In the genomic region with DNA sequence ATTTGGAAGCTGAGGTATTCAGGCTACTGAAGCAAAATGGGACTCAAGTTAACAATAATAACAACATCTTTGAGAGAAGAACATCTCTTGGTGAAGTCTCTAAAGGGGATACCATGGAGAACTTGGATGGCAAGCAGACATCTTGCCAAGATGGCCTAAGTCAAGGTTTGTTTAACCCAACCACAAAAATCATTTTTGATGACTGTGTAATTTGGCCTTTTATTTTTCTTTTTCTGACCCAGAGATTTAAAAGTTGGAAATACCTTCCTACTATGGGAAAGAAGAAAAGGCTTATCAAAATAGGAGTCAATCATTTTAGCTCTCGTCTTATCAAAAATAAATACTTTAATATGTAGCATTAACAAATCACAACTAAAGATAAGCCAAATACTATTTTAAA, we compare ENCODE assay signal across 36 cellular contexts.
"Had no signal": no experiment of that assay in that cellular context is flagged by ENCODE, and none has a peak within 500 bp of the region (broad histone marks: within the 10 kb centered on the region; RNA-seq: fewer than 3 reads in every experiment).

No MANE protein-coding gene starts in this region.

- H3K27me3 Mint-ChIP-seq: activated B cell treated with CpG ODN at 0.5 μM for 24 hours had no signal

- H3K9me3 ChIP-seq: adrenal gland, body of pancreas, breast epithelium had no signal

- H3K36me3 ChIP-seq: adrenal gland, brain microvascular endothelial cell, breast epithelium had no signal

- DNase-seq: activated B cell treated with CpG ODN at 0.5 μM for 24 hours; activated CD4-positive, alpha-beta memory T cell treated with anti-CD3 and anti-CD28 coated beads for 36 hours; activated CD4-positive, alpha-beta T cell treated with anti-CD3 and anti-CD28 coated beads for 4 hours; activated CD4-positive, alpha-beta T cell treated with anti-CD3 and anti-CD28 coated beads, Interleukin-2, amount 10 ng/mL, durations not matched to agents 24 days and 14 days; activated CD4-positive, alpha-beta T cell treated with anti-CD3 and anti-CD28 coated beads, Interleukin-2, amount 50 U/mL, for 1 hour; activated CD4-positive, alpha-beta T cell treated with anti-CD3 and anti-CD28 coated beads, Interleukin-2, amount 50 U/mL, for 4 hours; activated CD4-positive, CD25-positive, alpha-beta regulatory T cell treated with anti-CD3 and anti-CD28 coated beads, Interleukin-2, amount 50 U/mL, for 72 hours; activated CD8-positive, alpha-beta memory T cell treated with anti-CD3 and anti-CD28 coated beads, Interleukin-2, amount 50 U/mL, for 4 hours; activated CD8-positive, alpha-beta T cell treated with anti-CD3 and anti-CD28 coated beads for 36 hours; activated effector memory CD4-positive, alpha-beta T cell treated with anti-CD3 and anti-CD28 coated beads, Interleukin-2, amount 50 U/mL, for 16 hours; activated gamma-delta T cell treated with Interleukin-2 at 50 U/mL for 16 hours; activated naive CD4-positive, alpha-beta T cell; activated naive CD4-positive, alpha-beta T cell treated with anti-CD3 and anti-CD28 coated beads for 36 hours; activated naive CD4-positive, alpha-beta T cell treated with anti-CD3 and anti-CD28 coated beads, Interleukin-2, amount 50 U/mL, for 16 hours; activated naive CD8-positive, alpha-beta T cell treated with anti-CD3 and anti-CD28 coated beads for 36 hours; activated T-cell treated with anti-CD3 and anti-CD28 coated beads for 4 hours; activated T-cell treated with anti-CD3 and anti-CD28 coated beads, Interleukin-2, amount 50 U/mL, for 1 hour; activated T-cell treated with anti-CD3 and anti-CD28 coated beads, Interleukin-2, amount 50 U/mL, for 4 hours; activated T-cell treated with anti-CD3 and anti-CD28 coated beads, Interleukin-2, amount 50 U/mL, for 72 hours; adrenal gland; amniotic stem cell; aorta; body of pancreas; brain microvascular endothelial cell; central memory CD4-positive, alpha-beta T cell; T-helper 2 cell; T-helper 9 cell had no signal

- H3K36me3 Mint-ChIP-seq: activated CD4-positive, alpha-beta memory T cell treated with anti-CD3 and anti-CD28 coated beads for 36 hours; activated naive CD4-positive, alpha-beta T cell treated with anti-CD3 and anti-CD28 coated beads, Interleukin-2, amount 50 U/mL, for 72 hours; activated naive CD8-positive, alpha-beta T cell treated with anti-CD3 and anti-CD28 coated beads for 36 hours had no signal

- H3K27ac Mint-ChIP-seq: activated B cell treated with CpG ODN at 0.5 μM for 24 hours; activated CD4-positive, alpha-beta memory T cell treated with anti-CD3 and anti-CD28 coated beads for 36 hours; activated CD4-positive, alpha-beta T cell treated with anti-CD3 and anti-CD28 coated beads, Interleukin-2, amount 10 ng/mL, durations not matched to agents 24 days and 14 days; activated CD8-positive, alpha-beta T cell treated with anti-CD3 and anti-CD28 coated beads for 36 hours; activated naive CD4-positive, alpha-beta T cell treated with anti-CD3 and anti-CD28 coated beads for 36 hours; activated naive CD4-positive, alpha-beta T cell treated with anti-CD3 and anti-CD28 coated beads, Interleukin-2, amount 50 U/mL, for 72 hours; activated naive CD8-positive, alpha-beta T cell treated with anti-CD3 and anti-CD28 coated beads for 36 hours; activated T-cell treated with anti-CD3 and anti-CD28 coated beads, Interleukin-2, amount 50 U/mL, for 72 hours; activated T-helper 1 cell treated with anti-CD3 and anti-CD28 coated beads, Interleukin-12 subunit alpha, Interleukin-12 subunit beta, Interleukin-2, Interleukin-4 antibody, amounts not matched to agents 30 ng/mL and 10 ng/mL and 1 ng/mL, durations not matched to agents 14 hours and 24 hours and 36 hours; activated T-helper 17 cell treated with anti-CD3 and anti-CD28 coated beads, Interleukin-2, amount 50 U/mL, for 72 hours; T-helper 1 cell treated with Interleukin-12 subunit alpha and Interleukin-12 subunit beta and Interleukin-4 antibody, amounts not matched to agents 30 μg/mL and 1 μg/mL, for 36 hours; T-helper 2 cell treated with Interferon-gamma antibody and Interleukin-4, amounts not matched to agents 5 μg/mL and 100 μg/mL, for 36 hours had no signal

- H3K4me1 ChIP-seq: breast epithelium had no signal

- ATAC-seq: activated CD8-positive, alpha-beta T cell treated with anti-CD3 and anti-CD28 coated beads for 36 hours; activated naive CD4-positive, alpha-beta T cell treated with anti-CD3 and anti-CD28 coated beads, Interleukin-2, amount 50 U/mL, for 72 hours; activated T-cell treated with anti-CD3 and anti-CD28 coated beads, Interleukin-2, amount 50 U/mL, for 4 hours; activated T-cell treated with anti-CD3 and anti-CD28 coated beads, Interleukin-2, amount 50 U/mL, for 72 hours; activated T-helper 17 cell treated with anti-CD3 and anti-CD28 coated beads, Interleukin-2, amount 50 U/mL, for 72 hours; body of pancreas had no signal

- H3K4me1 Mint-ChIP-seq: activated B cell treated with CpG ODN at 0.5 μM for 24 hours; activated CD4-positive, alpha-beta T cell treated with anti-CD3 and anti-CD28 coated beads, Interleukin-2, amount 10 ng/mL, durations not matched to agents 24 days and 14 days; activated naive CD8-positive, alpha-beta T cell treated with anti-CD3 and anti-CD28 coated beads for 36 hours; activated T-helper 17 cell treated with anti-CD3 and anti-CD28 coated beads, Interleukin-2, amount 50 U/mL, for 72 hours had no signal

- FAIRE-seq: astrocyte, TTC549 had no signal

- H3K27ac ChIP-seq: adrenal gland, body of pancreas, brain microvascular endothelial cell, breast epithelium, VCaP had no signal

- H3K4me3 Mint-ChIP-seq: activated B cell treated with CpG ODN at 0.5 μM for 24 hours; activated CD4-positive, alpha-beta memory T cell treated with anti-CD3 and anti-CD28 coated beads for 36 hours; activated CD4-positive, alpha-beta T cell treated with anti-CD3 and anti-CD28 coated beads, Interleukin-2, amount 10 ng/mL, durations not matched to agents 24 days and 14 days; activated CD8-positive, alpha-beta T cell treated with anti-CD3 and anti-CD28 coated beads for 36 hours; activated naive CD4-positive, alpha-beta T cell treated with anti-CD3 and anti-CD28 coated beads for 36 hours; activated naive CD8-positive, alpha-beta T cell treated with anti-CD3 and anti-CD28 coated beads for 36 hours; activated T-cell treated with anti-CD3 and anti-CD28 coated beads, Interleukin-2, amount 50 U/mL, for 4 hours; activated T-cell treated with anti-CD3 and anti-CD28 coated beads, Interleukin-2, amount 50 U/mL, for 72 hours; activated T-helper 1 cell treated with anti-CD3 and anti-CD28 coated beads, Interleukin-12 subunit alpha, Interleukin-12 subunit beta, Interleukin-2, Interleukin-4 antibody, amounts not matched to agents 30 ng/mL and 10 ng/mL and 1 ng/mL, durations not matched to agents 14 hours and 24 hours and 36 hours; activated T-helper 17 cell treated with anti-CD3 and anti-CD28 coated beads, Interleukin-2, amount 50 U/mL, for 72 hours; T-helper 1 cell treated with Interleukin-12 subunit alpha and Interleukin-12 subunit beta and Interleukin-4 antibody, amounts not matched to agents 30 μg/mL and 1 μg/mL, for 36 hours; T-helper 2 cell treated with Interferon-gamma antibody and Interleukin-4, amounts not matched to agents 5 μg/mL and 100 μg/mL, for 36 hours had no signal

- H3K4me3 ChIP-seq: adrenal gland, body of pancreas, breast epithelium had no signal

- H3K27me3 ChIP-seq: adrenal gland, body of pancreas, brain microvascular endothelial cell, breast epithelium had no signal

- H3K9me3 Mint-ChIP-seq: activated B cell treated with CpG ODN at 0.5 μM for 24 hours; activated CD4-positive, alpha-beta memory T cell treated with anti-CD3 and anti-CD28 coated beads for 36 hours; activated CD4-positive, alpha-beta T cell treated with anti-CD3 and anti-CD28 coated beads, Interleukin-2, amount 10 ng/mL, durations not matched to agents 24 days and 14 days; activated CD8-positive, alpha-beta T cell treated with anti-CD3 and anti-CD28 coated beads for 36 hours; activated naive CD4-positive, alpha-beta T cell treated with anti-CD3 and anti-CD28 coated beads for 36 hours; activated naive CD4-positive, alpha-beta T cell treated with anti-CD3 and anti-CD28 coated beads, Interleukin-2, amount 50 U/mL, for 72 hours; activated naive CD8-positive, alpha-beta T cell treated with anti-CD3 and anti-CD28 coated beads for 36 hours; activated T-cell treated with anti-CD3 and anti-CD28 coated beads, Interleukin-2, amount 50 U/mL, for 4 hours; activated T-cell treated with anti-CD3 and anti-CD28 coated beads, Interleukin-2, amount 50 U/mL, for 72 hours; activated T-helper 1 cell treated with anti-CD3 and anti-CD28 coated beads, Interleukin-12 subunit alpha, Interleukin-12 subunit beta, Interleukin-2, Interleukin-4 antibody, amounts not matched to agents 30 ng/mL and 10 ng/mL and 1 ng/mL, durations not matched to agents 14 hours and 24 hours and 36 hours; activated T-helper 17 cell treated with anti-CD3 and anti-CD28 coated beads, Interleukin-2, amount 50 U/mL, for 72 hours; T-helper 1 cell treated with Interleukin-12 subunit alpha and Interleukin-12 subunit beta and Interleukin-4 antibody, amounts not matched to agents 30 μg/mL and 1 μg/mL, for 36 hours; T-helper 2 cell treated with Interferon-gamma antibody and Interleukin-4, amounts not matched to agents 5 μg/mL and 100 μg/mL, for 36 hours had no signal
